In genomic region chr16:1680361-1680760, GRCh38 we compare ENCODE assay signal across 1 cellular context.
TF ChIP-seq lines count a peak whose summit lies in the region.

No MANE protein-coding gene starts in this region.

TF ChIP-seq in H1, 55 proteins besides CTCF, POLR2A, EP300 and RAD21:
- TF ChIP-seq KDM1A (IDR thresholded peaks at IDR 0.05; ENCODE audit: borderline replicate concordance, low read length) (no peak), PHF8 (conservative IDR thresholded peaks at IDR 0.05; ENCODE audit: low read depth, low read length) (no peak), BACH1 (IDR thresholded peaks at IDR 0.05; ENCODE audit: low read length) (no peak), CBX8 (IDR thresholded peaks at IDR 0.05; ENCODE audit: borderline replicate concordance, low read depth, low read length) (no peak), ATF2 (IDR thresholded peaks at IDR 0.05; ENCODE audit: low read length) (no peak), CHD7 (IDR thresholded peaks at IDR 0.05; ENCODE audit: insufficient replicate concordance, low read length) (no peak), ZNF274 (IDR thresholded peaks at IDR 0.05; ENCODE audit: borderline replicate concordance, extremely low read depth, low read length) (no peak), ATF3 (IDR thresholded peaks at IDR 0.05; ENCODE audit: insufficient read depth, low read depth, low read length) (no peak), BRCA1 (IDR thresholded peaks at IDR 0.05; ENCODE audit: low read depth, low read length) (no peak)
